Comparison of ENCODE assay signal across 8 cellular contexts in the genomic region with DNA sequence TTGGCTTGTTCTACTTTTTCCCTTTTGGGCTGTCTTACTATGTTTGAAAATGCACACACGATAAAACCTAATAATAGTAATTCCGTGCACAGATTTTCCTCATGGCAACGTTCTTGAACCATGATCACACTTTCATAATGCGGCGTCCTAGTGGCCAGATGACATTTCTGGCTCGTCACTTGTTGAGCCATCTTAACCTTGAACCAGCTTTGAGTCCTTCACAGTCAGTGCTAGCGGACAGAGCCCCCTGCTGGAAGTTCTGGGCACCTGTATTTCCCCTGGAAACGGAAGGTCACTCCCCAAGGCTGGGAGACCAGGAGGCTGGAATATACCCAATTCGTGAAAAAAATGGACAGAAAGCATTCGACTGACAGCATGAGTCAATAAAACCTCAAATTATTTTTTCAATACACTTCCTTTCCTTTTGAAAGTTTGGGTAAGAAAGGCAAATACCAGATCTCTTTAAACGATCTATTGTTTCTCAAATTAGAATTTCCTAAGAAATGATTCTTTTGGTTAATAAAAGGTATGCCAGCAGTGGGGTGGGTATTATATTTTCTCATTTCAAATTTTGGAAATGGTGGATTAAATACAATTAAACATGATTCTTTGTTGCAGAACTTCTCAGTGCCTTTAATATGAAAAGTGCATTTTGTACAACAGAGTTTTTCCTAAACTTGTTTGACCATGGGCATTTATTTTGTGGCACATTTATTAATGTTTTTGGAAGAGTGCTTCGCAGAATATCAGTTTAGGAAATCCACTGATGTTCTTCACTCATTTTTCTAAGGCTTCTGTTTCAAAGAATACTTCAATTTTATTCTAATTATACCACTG.
DNase-seq lines count a peak whose midpoint lies in the region; ATAC-seq and TF ChIP-seq lines count a peak whose summit lies in the region.

No MANE protein-coding gene starts in this region.

- H3F3A ChIP-seq in SU-DHL-6 (ENCODE audit: insufficient read depth): no peaks in the 10 kb centered on the region

- no peaks in the 10 kb centered on the region for H3K79me2 ChIP-seq in SU-DHL-6 (ENCODE audit: insufficient read depth, low read length)

- TF ChIP-seq POLR2A in sigmoid colon (IDR thresholded peaks at IDR 0.05): no peak

- H3K4me3 ChIP-seq in HAP-1 (no peak overlapping the region), SU-DHL-6 (ENCODE audit: insufficient read depth, low read length, poor library complexity, severe bottlenecking) (no peak overlapping the region), left ventricle myocardium inferior (no peak overlapping the region), sigmoid colon (no peak overlapping the region)

- no peaks in the 10 kb centered on the region for H4K20me1 ChIP-seq in SU-DHL-6 (ENCODE audit: low read depth, low read length)

- peak; percentile 94 for TF ChIP-seq CTCF in GM12873 (IDR thresholded peaks at IDR 0.05; ENCODE audit: insufficient read depth, low read depth, low read length, missing control alignments)
- TF ChIP-seq CTCF in SU-DHL-6 (IDR thresholded peaks at IDR 0.05; ENCODE audit: insufficient read depth, low read length, poor library complexity, severe bottlenecking): peak; percentile 91
- TF ChIP-seq CTCF in left ventricle myocardium inferior (IDR thresholded peaks at IDR 0.05; ENCODE audit: borderline replicate concordance): peak; percentile 94
- peak; percentile 32 to 81 (median 68) for TF ChIP-seq CTCF in sigmoid colon (IDR thresholded peaks at IDR 0.05)

- no peak overlapping the region for H2AFZ ChIP-seq in SU-DHL-6 (ENCODE audit: low read depth, low read length, severe bottlenecking)

- H3K36me3 ChIP-seq in HAP-1 (replicated peaks): no peaks in the 10 kb centered on the region
- no peaks in the 10 kb centered on the region for H3K36me3 ChIP-seq in SU-DHL-6 (ENCODE audit: low read length)
- H3K36me3 ChIP-seq in left ventricle myocardium inferior: no peaks in the 10 kb centered on the region
- H3K36me3 ChIP-seq in sigmoid colon: no peaks in the 10 kb centered on the region

- H3K9me3 Mint-ChIP-seq in activated naive CD8-positive, alpha-beta T cell treated with anti-CD3 and anti-CD28 coated beads, Interleukin-2, amount 50 U/mL, for 24 hours: no peaks in the 10 kb centered on the region

- H3K4me2 ChIP-seq in SU-DHL-6 (ENCODE audit: low read depth, low read length, poor library complexity, severe bottlenecking): peak overlapping the region; percentile 14

- no peaks in the 10 kb centered on the region for H3K4me1 Mint-ChIP-seq in activated naive CD8-positive, alpha-beta T cell treated with anti-CD3 and anti-CD28 coated beads, Interleukin-2, amount 50 U/mL, for 24 hours

- peak; percentile 79 to 88 for DNase-seq in HAP-1 (ENCODE audit: low spot score in 2 of 2)
- DNase-seq in LoVo (ENCODE audit: low spot score): peak; percentile 41
- peak; percentile 65 for DNase-seq in activated naive CD8-positive, alpha-beta T cell treated with anti-CD3 and anti-CD28 coated beads, Interleukin-2, amount 50 U/mL, for 24 hours
- DNase-seq in left ventricle myocardium inferior: peak; percentile 81
- DNase-seq in sigmoid colon: peak; percentile 83
- DNase-seq in NCI-H187 (lab: John Stamatoyannopoulos, UW): no peak

- in situ Hi-C loops in HAP-1 (cut with MboI; ENCODE audit: low sequenced_read_pairs): loop anchor here (10.0 kb wide), 1 partner anchor 532 kb away; no protein-coding TSS in a partner anchor

- H3K4me1 ChIP-seq in HAP-1 (0 out of 2 replicates have a peak, but pooled peaks cover 3% of the 10 kb centered on the region), left ventricle myocardium inferior (peaks cover 61% of the 10 kb centered on the region), sigmoid colon (peaks cover 0 to 13% (median 0%) of the 10 kb centered on the region in 4 donors)

- H3K27me3 ChIP-seq in HAP-1 (ENCODE audit: low read depth) (no peaks in the 10 kb centered on the region), SU-DHL-6 (ENCODE audit: low read length) (no peaks in the 10 kb centered on the region), left ventricle myocardium inferior (ENCODE audit: low read depth) (no peaks in the 10 kb centered on the region), sigmoid colon (no peaks in the 10 kb centered on the region)

- H3K4me3 Mint-ChIP-seq in activated naive CD8-positive, alpha-beta T cell treated with anti-CD3 and anti-CD28 coated beads, Interleukin-2, amount 50 U/mL, for 24 hours: no peak overlapping the region

- H3K9me2 ChIP-seq in SU-DHL-6 (replicated peaks; ENCODE audit: insufficient read depth, low read length): no peaks in the 10 kb centered on the region

- intact Hi-C loops in left ventricle myocardium inferior (cut with micrococcal nuclease) (loop anchor here (5.0 to 10.0 kb wide), 3 partner anchors 244 to 532 kb away; no protein-coding TSS in a partner anchor), sigmoid colon (cut with DNase I) (loop anchor here (5.0 kb wide), 1 partner anchor 539 kb away; no protein-coding TSS in a partner anchor)

- WGBS in sigmoid colon, 2 donors: 14 to 23% methylated on average over 12 of the region's 12 CpGs

- H3K9me3 ChIP-seq in HAP-1 (no peaks in the 10 kb centered on the region), SU-DHL-6 (ENCODE audit: insufficient read depth, low read length) (no peaks in the 10 kb centered on the region), left ventricle myocardium inferior (replicated peaks) (no peaks in the 10 kb centered on the region), sigmoid colon (no peaks in the 10 kb centered on the region)

- H3K27ac ChIP-seq in SU-DHL-6 (ENCODE audit: low read depth, low read length) (no peak overlapping the region), left ventricle myocardium inferior (replicated peaks) (peak overlapping the region; percentile 95), sigmoid colon (no peak overlapping the region)

- no peak for TF ChIP-seq EP300 in sigmoid colon (IDR thresholded peaks at IDR 0.05)

- H3K36me3 Mint-ChIP-seq in activated naive CD8-positive, alpha-beta T cell treated with anti-CD3 and anti-CD28 coated beads, Interleukin-2, amount 50 U/mL, for 24 hours (ENCODE audit: low read depth): no peaks in the 10 kb centered on the region

- peaks cover 39% of the 10 kb centered on the region for H3K27me3 Mint-ChIP-seq in activated naive CD8-positive, alpha-beta T cell treated with anti-CD3 and anti-CD28 coated beads, Interleukin-2, amount 50 U/mL, for 24 hours

- H3K27ac Mint-ChIP-seq in activated naive CD8-positive, alpha-beta T cell treated with anti-CD3 and anti-CD28 coated beads, Interleukin-2, amount 50 U/mL, for 24 hours: no peak overlapping the region

- ATAC-seq in activated naive CD8-positive, alpha-beta T cell treated with anti-CD3 and anti-CD28 coated beads, Interleukin-2, amount 50 U/mL, for 24 hours: peak; percentile 76

- no peak overlapping the region for H3K9ac ChIP-seq in SU-DHL-6 (ENCODE audit: low read length)

Comparison
In these comparisons a context has a peak if more than half of its experiments do, and no peak if none do; other contexts are left out.
1. DNase-seq: peak in HAP-1 (2 of 2), LoVo (single experiment), activated naive CD8-positive, alpha-beta T cell treated with anti-CD3 and anti-CD28 coated beads, Interleukin-2, amount 50 U/mL, for 24 hours (single experiment), left ventricle myocardium inferior (single experiment) and sigmoid colon (single experiment); none in NCI-H187 (0 of 2).
2. Peak in every context shown above with its lines, with median percentiles within 50 percentile points of each other: CTCF ChIP-seq.